ENCODE assay signal across 2 cellular contexts in genomic region chr19:17797397-17798201, GRCh38.
TF ChIP-seq lines count a peak whose summit lies in the region.

No MANE protein-coding gene starts in this region.

TF ChIP-seq in SK-N-SH treated with all-trans-retinoic acid at 6 μM for 48 hours, 23 proteins besides CTCF, POLR2A, EP300 and RAD21 (continued from another document):
- TF ChIP-seq CSRNP3 (CRISPR knock-in tag; IDR thresholded peaks at IDR 0.05) = no peak
- TF ChIP-seq ZFP3 (CRISPR knock-in tag; IDR thresholded peaks at IDR 0.05) = no peak
- no peak for TF ChIP-seq ZFP30 (CRISPR knock-in tag; IDR thresholded peaks at IDR 0.05)
- TF ChIP-seq ZNF565 (CRISPR knock-in tag; conservative IDR thresholded peaks at IDR 0.05; ENCODE audit: low read depth) = no peak
- TF ChIP-seq SNAI2 (CRISPR knock-in tag; IDR thresholded peaks at IDR 0.05) = no peak
- no peak for TF ChIP-seq POU6F1 (CRISPR knock-in tag; IDR thresholded peaks at IDR 0.05; ENCODE audit: borderline replicate concordance, low read depth)
- no peak for TF ChIP-seq CREB5 (CRISPR knock-in tag; IDR thresholded peaks at IDR 0.05; ENCODE audit: low read depth)
- no peak for TF ChIP-seq ZNF70 (CRISPR knock-in tag; IDR thresholded peaks at IDR 0.05)
- no peak for TF ChIP-seq RARB (CRISPR knock-in tag; IDR thresholded peaks at IDR 0.05)
- TF ChIP-seq PPARA (CRISPR knock-in tag; IDR thresholded peaks at IDR 0.05; ENCODE audit: borderline replicate concordance) = no peak
- no peak for TF ChIP-seq ZNF8 (CRISPR knock-in tag; IDR thresholded peaks at IDR 0.05)
- no peak for TF ChIP-seq CSDC2 (CRISPR knock-in tag; IDR thresholded peaks at IDR 0.05)
- no peak for TF ChIP-seq ESRRG (CRISPR knock-in tag; IDR thresholded peaks at IDR 0.05)
- no peak for TF ChIP-seq TCF4 (CRISPR knock-in tag; IDR thresholded peaks at IDR 0.05; ENCODE audit: borderline replicate concordance)
- TF ChIP-seq BACH2 (CRISPR knock-in tag; IDR thresholded peaks at IDR 0.05; ENCODE audit: borderline replicate concordance) = no peak
- TF ChIP-seq ISL1 (CRISPR knock-in tag; IDR thresholded peaks at IDR 0.05) = no peak
- no peak for TF ChIP-seq OSR1 (CRISPR knock-in tag; IDR thresholded peaks at IDR 0.05)
- TF ChIP-seq TOX (CRISPR knock-in tag; IDR thresholded peaks at IDR 0.05; ENCODE audit: borderline replicate concordance) = no peak
- no peak for TF ChIP-seq PATZ1 (CRISPR knock-in tag; IDR thresholded peaks at IDR 0.05; ENCODE audit: borderline replicate concordance)

TF ChIP-seq in HEK293T, 16 proteins besides CTCF, POLR2A, EP300 and RAD21 (continued from another document):
- TF ChIP-seq PKNOX1 (IDR thresholded peaks at IDR 0.05) (no peak), ZNF384 (IDR thresholded peaks at IDR 0.05) (no peak), FOXK2 (IDR thresholded peaks at IDR 0.05) (no peak), ELF4 (IDR thresholded peaks at IDR 0.05) (no peak), TARDBP (IDR thresholded peaks at IDR 0.05) (no peak)
